In the genomic region with DNA sequence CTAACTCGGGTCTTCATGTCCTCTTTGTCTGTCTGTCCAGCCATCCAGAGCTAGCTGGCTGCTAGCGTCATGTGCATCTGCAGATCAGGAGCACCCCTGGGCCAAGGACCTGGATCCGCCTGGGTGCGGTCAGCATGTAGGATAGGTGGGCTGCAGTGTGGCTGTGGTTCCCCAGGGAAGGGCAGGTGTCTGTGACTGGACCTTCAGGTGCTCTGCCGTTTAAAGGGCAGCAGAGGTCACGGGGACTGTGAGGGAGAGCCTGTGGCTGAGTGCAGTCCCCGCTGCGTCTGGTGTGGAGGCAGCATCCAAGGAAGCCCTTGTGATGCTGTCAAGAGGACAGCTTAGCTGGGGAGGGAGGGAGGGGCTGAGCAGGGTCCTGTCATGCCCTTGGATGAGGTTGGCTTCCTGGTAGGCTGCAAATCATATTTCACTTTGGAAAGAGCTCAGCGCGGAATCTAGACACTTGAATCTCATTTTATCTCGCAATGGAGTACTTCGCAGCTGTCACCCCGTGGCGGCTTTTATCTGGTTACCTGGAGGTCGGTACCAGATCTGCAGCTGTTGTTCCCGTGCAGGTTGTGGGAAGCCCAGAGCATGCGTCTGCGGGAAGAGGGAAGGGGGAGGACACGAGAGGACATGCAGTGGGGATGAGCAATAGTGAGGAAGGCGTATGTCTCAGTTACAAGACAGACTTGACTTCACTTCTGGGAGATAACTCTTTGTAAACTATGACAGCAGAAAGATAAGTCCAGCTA, we compare ENCODE assay signal across 15 cellular contexts. TPM values are rescaled to one million over a fixed set of nuclear protein-coding genes. Genes with fewer than 3 reads are reported as not detected.
DNase-seq lines count a peak whose midpoint lies in the region; TF ChIP-seq lines count a peak whose summit lies in the region.
"Had no signal": no experiment of that assay in that cellular context is flagged by ENCODE, and none has a peak within 500 bp of the region (broad histone marks: within the 10 kb centered on the region; RNA-seq: fewer than 3 reads in every experiment).

No MANE protein-coding gene starts in this region.

- H3K79me1 ChIP-seq in trophoblast cell (ENCODE audit: low read length), result peaks cover 3% of the 10 kb centered on the region

- H3K36me3 ChIP-seq in WERI-Rb-1 (no peaks in the 10 kb centered on the region), sigmoid colon (no peaks in the 10 kb centered on the region), trophoblast cell (ENCODE audit: control insufficient read depth in 1 of 2, insufficient read depth in 2 of 2, low read length in 2 of 2) (no peaks in the 10 kb centered on the region)
- H3K36me3 ChIP-seq: adrenal gland, esophagus squamous epithelium, ovary had no signal

- no peak overlapping the region for H2BK120ac ChIP-seq in trophoblast cell (ENCODE audit: insufficient read depth, low read length, poor library complexity)

- no peak overlapping the region for H3K14ac ChIP-seq in trophoblast cell (ENCODE audit: low read length)

- no peak for TF ChIP-seq POLR2A in sigmoid colon (IDR thresholded peaks at IDR 0.05)

- TF ChIP-seq EP300 in sigmoid colon (IDR thresholded peaks at IDR 0.05), result no peak

- H2BK12ac ChIP-seq in trophoblast cell (ENCODE audit: low read length), result no peak overlapping the region

- H2BK5ac ChIP-seq in trophoblast cell (ENCODE audit: low read depth, low read length, poor library complexity), result no peak overlapping the region

- peaks cover 6% of the 10 kb centered on the region for H3K36me3 Mint-ChIP-seq in T-helper 2 cell treated with Interferon-gamma antibody and Interleukin-4, amounts not matched to agents 5 μg/mL and 100 μg/mL, for 36 hours (ENCODE audit: low read depth)

- no peak overlapping the region for H3K27ac Mint-ChIP-seq in T-helper 2 cell treated with Interferon-gamma antibody and Interleukin-4, amounts not matched to agents 5 μg/mL and 100 μg/mL, for 36 hours

- no peak overlapping the region for H2AK5ac ChIP-seq in trophoblast cell (ENCODE audit: low read length)

- TF ChIP-seq CTCF in WERI-Rb-1 (IDR thresholded peaks at IDR 0.05; ENCODE audit: low read depth, low read length), result no peak
- no peak for TF ChIP-seq CTCF in sigmoid colon (IDR thresholded peaks at IDR 0.05)

- H3K79me2 ChIP-seq in trophoblast cell (ENCODE audit: control insufficient read depth, insufficient read depth, low read length, poor library complexity), result no peaks in the 10 kb centered on the region

- H2AFZ ChIP-seq in trophoblast cell (ENCODE audit: insufficient read depth, low read length, poor library complexity), result no peak overlapping the region

- no peak overlapping the region for H3K23ac ChIP-seq in trophoblast cell (ENCODE audit: low read length)

- peaks cover 18% of the 10 kb centered on the region for H3K4me1 Mint-ChIP-seq in T-helper 2 cell treated with Interferon-gamma antibody and Interleukin-4, amounts not matched to agents 5 μg/mL and 100 μg/mL, for 36 hours (ENCODE audit: low read depth)

- H3K4me2 ChIP-seq in trophoblast cell (ENCODE audit: low read length), result no peak overlapping the region

- no peak overlapping the region for H3K4ac ChIP-seq in trophoblast cell (ENCODE audit: low read depth, low read length)

- H3K9me3 ChIP-seq in WERI-Rb-1 (ENCODE audit: severe bottlenecking), result no peaks in the 10 kb centered on the region
- no peaks in the 10 kb centered on the region for H3K9me3 ChIP-seq in sigmoid colon
- peaks cover 4% of the 10 kb centered on the region for H3K9me3 ChIP-seq in trophoblast cell (ENCODE audit: insufficient read depth, low read depth, low read length)
- H3K9me3 ChIP-seq: adrenal gland, esophagus squamous epithelium, ovary had no signal

- H3K4me3 Mint-ChIP-seq in T-helper 2 cell treated with Interferon-gamma antibody and Interleukin-4, amounts not matched to agents 5 μg/mL and 100 μg/mL, for 36 hours, result no peak overlapping the region

- H3K4me3 ChIP-seq in WERI-Rb-1 (ENCODE audit: low read depth, low read length), result no peak overlapping the region
- no peak overlapping the region for H3K4me3 ChIP-seq in sigmoid colon
- H3K4me3 ChIP-seq in trophoblast cell (ENCODE audit: low read depth, low read length), result no peak overlapping the region
- H3K4me3 ChIP-seq: adrenal gland, esophagus squamous epithelium, lung, ovary had no signal

- H3K9ac ChIP-seq in trophoblast cell (ENCODE audit: low read length), result no peak overlapping the region

- 83% methylated on average over 20 of the region's 20 CpGs for WGBS in sigmoid colon, 2 donors
- no CpG with 5 or more reads among the region's 20 CpGs for WGBS in trophoblast cell (ENCODE audit: extremely low coverage, insufficient coverage, insufficient read length)

- peak overlapping the region; percentile 89 for H3K27ac ChIP-seq in WERI-Rb-1
- H3K27ac ChIP-seq in sigmoid colon, result peak overlapping the region in 1 of 4 donors; percentile 57
- no peak overlapping the region for H3K27ac ChIP-seq in trophoblast cell (ENCODE audit: low read depth, low read length)
- H3K27ac ChIP-seq: ovary had no signal

- intact Hi-C loops in sigmoid colon (cut with DNase I), result no loop called here

- peaks cover 13% of the 10 kb centered on the region for H3K27me3 Mint-ChIP-seq in T-helper 2 cell treated with Interferon-gamma antibody and Interleukin-4, amounts not matched to agents 5 μg/mL and 100 μg/mL, for 36 hours (ENCODE audit: low read depth)

- H4K8ac ChIP-seq in trophoblast cell (ENCODE audit: low read depth, low read length), result no peak overlapping the region

- H3K4me1 ChIP-seq in sigmoid colon (peaks cover 0 to 19% (median 17%) of the 10 kb centered on the region in 4 donors), trophoblast cell (ENCODE audit: control insufficient read depth in 1 of 2, insufficient read depth in 2 of 2, low read length in 2 of 2) (peaks cover 26 to 32% of the 10 kb centered on the region in 2 experiments)

- DNase-seq in NCI-H2227 (lab: John Stamatoyannopoulos, UW; ENCODE audit: unreplicated experiment) (peak; percentile 57), NCI-H2227 treated with DMSO at 0.1 percent for 48 hours (lab: John Stamatoyannopoulos, UW) (no peak), NCI-H187 treated with DMSO at 0.1 percent for 48 hours (lab: John Stamatoyannopoulos, UW) (peak; percentile 86), WERI-Rb-1 (peak; percentile 69), sigmoid colon (peak; percentile 43), trophoblast cell (no peak), amygdala (lab: John Stamatoyannopoulos, UW) (no peak)
- no peak for DNase-seq in T-helper 2 cell treated with Interferon-gamma antibody and Interleukin-4, amounts not matched to agents 5 μg/mL and 100 μg/mL, for 36 hours (ENCODE audit: low spot score)
- DNase-seq: ACHN; activated T-cell treated with anti-CD3 and anti-CD28 coated beads, Interleukin-2, amount 50 U/mL, for 1 hour; cortex of kidney; esophagus squamous epithelium; ovary had no signal

- H3K27me3 ChIP-seq in WERI-Rb-1 (ENCODE audit: insufficient read depth, low read depth, severe bottlenecking) (no peaks in the 10 kb centered on the region), sigmoid colon (no peaks in the 10 kb centered on the region), trophoblast cell (ENCODE audit: insufficient read depth, low read length) (peaks cover 4% of the 10 kb centered on the region)
- H3K27me3 ChIP-seq: adrenal gland, ovary had no signal

- H4K91ac ChIP-seq in trophoblast cell (ENCODE audit: low read depth, low read length), result no peak overlapping the region

- no peak overlapping the region for H3K18ac ChIP-seq in trophoblast cell (ENCODE audit: low read length)

- H3K9me3 Mint-ChIP-seq in T-helper 2 cell treated with Interferon-gamma antibody and Interleukin-4, amounts not matched to agents 5 μg/mL and 100 μg/mL, for 36 hours, result peaks cover 15% of the 10 kb centered on the region

- no peak overlapping the region for H4K12ac ChIP-seq in trophoblast cell (ENCODE audit: low read depth, low read length)

RNA-seq across cellular contexts. Expression of gene RALB, which starts 5.9 kb away (rescaled TPM):
- total RNA-seq in sigmoid colon, result 10 to 100 TPM; 47.9 to 60.2 (median 50.5) TPM
- 100 to 1,000 TPM in 2 of 3 donors, 10 to 100 TPM in 1; 86.6 to 143 (median 118) TPM for polyA plus RNA-seq in sigmoid colon
- 61.1 and 61.5 TPM in 2 replicates for polyA plus RNA-seq in trophoblast cell (2013)

RNA-seq across cellular contexts. Expression of gene TMEM185B, which starts 23.5 kb away (rescaled TPM):
- total RNA-seq in sigmoid colon, result 10 to 100 TPM; 16.8 to 32.1 (median 25.0) TPM
- 1 to 10 TPM; 1.6 to 9.7 (median 1.8) TPM for polyA plus RNA-seq in sigmoid colon
- polyA plus RNA-seq in trophoblast cell (2013), result 10.6 and 10.8 TPM in 2 replicates

Comparison
In these comparisons a context has a peak if more than half of its experiments do, and no peak if none do; other contexts are left out.
1. DNase-seq: peak in NCI-H2227 (single experiment), NCI-H187 treated with DMSO at 0.1 percent for 48 hours (single experiment), WERI-Rb-1 (single experiment) and sigmoid colon (single experiment); none in NCI-H2227 treated with DMSO at 0.1 percent for 48 hours (single experiment), trophoblast cell (0 of 2), amygdala (0 of 56) and T-helper 2 cell treated with Interferon-gamma antibody and Interleukin-4, amounts not matched to agents 5 μg/mL and 100 μg/mL, for 36 hours (single experiment).